18 cellular contexts compared by ENCODE assay signal in genomic region chr1:33392639-33393038, GRCh38. TPM values are rescaled to one million over a fixed set of nuclear protein-coding genes. Genes with fewer than 3 reads are reported as not detected.
DNase-seq lines count a peak whose midpoint lies in the region; ATAC-seq and TF ChIP-seq lines count a peak whose summit lies in the region.
"Had no signal": no experiment of that assay in that cellular context is flagged by ENCODE, and none has a peak within 500 bp of the region (broad histone marks: within the 10 kb centered on the region; RNA-seq: fewer than 3 reads in every experiment).

No MANE protein-coding gene starts in this region.

- no peaks in the 10 kb centered on the region for H4K20me1 ChIP-seq in SK-N-SH (ENCODE audit: insufficient read depth)

- 58% methylated on average over 3 of the region's 3 CpGs for WGBS in SK-N-SH (ENCODE audit: low lambda C conversion rate)

- H3K27me3 ChIP-seq in SK-N-SH (ENCODE audit: insufficient read depth), result no peaks in the 10 kb centered on the region

- no peak overlapping the region for H3K4me2 ChIP-seq in SK-N-SH

- DNase-seq in SK-N-SH (peak; percentile 60), NCI-H526 treated with DMSO at 0.1 percent for 48 hours (lab: John Stamatoyannopoulos, UW) (peak; percentile 90), fibroblast of villous mesenchyme (ENCODE audit: low read depth) (peak; percentile 83), stromal cell of bone marrow (ENCODE audit: low read depth) (peak; percentile 42), NOMO-1 treated with dmso at 0.1 percent for 144 hours (lab: John Stamatoyannopoulos, UW; ENCODE audit: unreplicated experiment) (no peak), progenitor cell of endocrine pancreas (ENCODE audit: low spot score, unreplicated experiment) (no peak)
- DNase-seq: ACHN; activated CD8-positive, alpha-beta T cell treated with anti-CD3 and anti-CD28 coated beads, Interleukin-2, amount 10 ng/mL, durations not matched to agents 7 days and 5 days; activated effector memory CD4-positive, alpha-beta T cell treated with Interleukin-2 at 50 U/mL for 16 hours; Calu3; H9; NCI-H2171 treated with DMSO at 0.1 percent for 48 hours; OCI-M1 had no signal

- ATAC-seq in SK-N-SH treated with all-trans-retinoic acid at 6 μM for 48 hours (no peak), GM18511 (IDR thresholded peaks at IDR 0.05; ENCODE audit: unreplicated experiment) (no peak)
- ATAC-seq: activated CD8-positive, alpha-beta T cell treated with anti-CD3 and anti-CD28 coated beads, Interleukin-2, amount 10 ng/mL, durations not matched to agents 7 days and 5 days had no signal

- H3K9me3 Mint-ChIP-seq in progenitor cell of endocrine pancreas (ENCODE audit: low read depth), result no peaks in the 10 kb centered on the region
- H3K9me3 Mint-ChIP-seq: stimulated activated naive CD8-positive, alpha-beta T cell treated with anti-CD3 and anti-CD28 coated beads, Interleukin-15, Interleukin-2, amounts not matched to agents 100 ng/mL and 50 ng/mL, for 24 hours had no signal

- H3K4me1 ChIP-seq in SK-N-SH (ENCODE audit: control insufficient read depth in 1 of 2, insufficient read depth in 2 of 2, low read depth in 1 of 2, low read length in 1 of 2), result peaks cover 0 to 24% of the 10 kb centered on the region in 2 experiments; a peak in 3 of 4 replicates

- no peaks in the 10 kb centered on the region for H3K9me3 ChIP-seq in SK-N-SH

- H3K9ac ChIP-seq in SK-N-SH, result no peak overlapping the region

- H3K9me2 ChIP-seq in SK-N-SH, result no peaks in the 10 kb centered on the region

- peaks cover 1% of the 10 kb centered on the region for H3K36me3 Mint-ChIP-seq in progenitor cell of endocrine pancreas (ENCODE audit: insufficient read depth)

- H3K79me2 ChIP-seq in SK-N-SH (ENCODE audit: insufficient read depth), result no peaks in the 10 kb centered on the region

- H3K27ac ChIP-seq in SK-N-SH (ENCODE audit: low read depth in 2 of 2, low read length in 1 of 2), result no peak overlapping the region
- H3K27ac ChIP-seq: HL-60, SK-N-MC had no signal

- TF ChIP-seq CTCF in SK-N-SH (IDR thresholded peaks at IDR 0.05), result no peak
- no peak for TF ChIP-seq CTCF in fibroblast of villous mesenchyme (IDR thresholded peaks at IDR 0.05; ENCODE audit: insufficient read depth, low read depth, low read length)
- no peak for TF ChIP-seq CTCF in progenitor cell of endocrine pancreas (IDR thresholded peaks at IDR 0.05; ENCODE audit: unreplicated experiment)

- POLR2A ChIA-PET in SK-N-SH (lab: Yijun Ruan, JAX), result no interaction called here

- no peaks in the 10 kb centered on the region for H3K36me3 ChIP-seq in SK-N-SH (replicated peaks in 1 of 2; ENCODE audit: control insufficient read depth in 1 of 2, insufficient read depth in 2 of 2, low read length in 1 of 2)

- H3K27me3 Mint-ChIP-seq in progenitor cell of endocrine pancreas, result peaks cover 2% of the 10 kb centered on the region
- H3K27me3 Mint-ChIP-seq: stimulated activated naive CD8-positive, alpha-beta T cell treated with anti-CD3 and anti-CD28 coated beads, Interleukin-15, Interleukin-2, amounts not matched to agents 100 ng/mL and 50 ng/mL, for 24 hours had no signal

- CTCF ChIA-PET in SK-N-SH (lab: Yijun Ruan, JAX), result interaction anchor here (1.0 to 1.7 kb wide), 3 partner anchors 10 to 268 kb away, joined by 3 to 4 read pairs (median 3); no protein-coding TSS in a partner anchor

- H3K4me3 ChIP-seq in SK-N-SH (ENCODE audit: low read depth in 2 of 2, low read length in 1 of 2) (no peak overlapping the region; a peak in 1 of 4 replicates), fibroblast of villous mesenchyme (ENCODE audit: low read depth, low read length) (peak overlapping the region; percentile 16)
- H3K4me3 ChIP-seq: SK-N-MC had no signal

- no peaks in the 10 kb centered on the region for H3F3A ChIP-seq in SK-N-SH (replicated peaks; ENCODE audit: insufficient read depth)

- peaks cover 7% of the 10 kb centered on the region for H3K4me1 Mint-ChIP-seq in progenitor cell of endocrine pancreas (ENCODE audit: low read depth)

- no peak overlapping the region for H2AFZ ChIP-seq in SK-N-SH (ENCODE audit: low read depth)

- TF ChIP-seq EP300 in SK-N-SH (IDR thresholded peaks at IDR 0.05; ENCODE audit: borderline replicate concordance in 1 of 2, low read depth in 1 of 2, low read length in 1 of 2), result no peak

- H3K4me3 Mint-ChIP-seq in progenitor cell of endocrine pancreas (ENCODE audit: low read depth), result no peak overlapping the region
- H3K4me3 Mint-ChIP-seq: activated CD8-positive, alpha-beta T cell treated with anti-CD3 and anti-CD28 coated beads, Interleukin-2, amount 10 ng/mL, durations not matched to agents 7 days and 5 days; H9; stimulated activated naive CD8-positive, alpha-beta T cell treated with anti-CD3 and anti-CD28 coated beads, Interleukin-15, Interleukin-2, amounts not matched to agents 100 ng/mL and 50 ng/mL, for 24 hours had no signal

- no peak overlapping the region for H3K27ac Mint-ChIP-seq in progenitor cell of endocrine pancreas
- H3K27ac Mint-ChIP-seq: activated CD8-positive, alpha-beta T cell treated with anti-CD3 and anti-CD28 coated beads, Interleukin-2, amount 10 ng/mL, durations not matched to agents 7 days and 5 days; stimulated activated naive CD8-positive, alpha-beta T cell treated with anti-CD3 and anti-CD28 coated beads, Interleukin-15, Interleukin-2, amounts not matched to agents 100 ng/mL and 50 ng/mL, for 24 hours had no signal

- no peak for TF ChIP-seq RAD21 in SK-N-SH (IDR thresholded peaks at IDR 0.05; ENCODE audit: low read length)

TF ChIP-seq in SK-N-SH, 30 proteins besides CTCF, POLR2A, EP300 and RAD21:
- no peak for TF ChIP-seq CHD2 (IDR thresholded peaks at IDR 0.05; ENCODE audit: low read length, partially characterized antibody)
- no peak for TF ChIP-seq ELF1 (IDR thresholded peaks at IDR 0.05)
- TF ChIP-seq RXRA (IDR thresholded peaks at IDR 0.05; ENCODE audit: borderline replicate concordance, low read depth), result no peak
- TF ChIP-seq, protein P1, sequence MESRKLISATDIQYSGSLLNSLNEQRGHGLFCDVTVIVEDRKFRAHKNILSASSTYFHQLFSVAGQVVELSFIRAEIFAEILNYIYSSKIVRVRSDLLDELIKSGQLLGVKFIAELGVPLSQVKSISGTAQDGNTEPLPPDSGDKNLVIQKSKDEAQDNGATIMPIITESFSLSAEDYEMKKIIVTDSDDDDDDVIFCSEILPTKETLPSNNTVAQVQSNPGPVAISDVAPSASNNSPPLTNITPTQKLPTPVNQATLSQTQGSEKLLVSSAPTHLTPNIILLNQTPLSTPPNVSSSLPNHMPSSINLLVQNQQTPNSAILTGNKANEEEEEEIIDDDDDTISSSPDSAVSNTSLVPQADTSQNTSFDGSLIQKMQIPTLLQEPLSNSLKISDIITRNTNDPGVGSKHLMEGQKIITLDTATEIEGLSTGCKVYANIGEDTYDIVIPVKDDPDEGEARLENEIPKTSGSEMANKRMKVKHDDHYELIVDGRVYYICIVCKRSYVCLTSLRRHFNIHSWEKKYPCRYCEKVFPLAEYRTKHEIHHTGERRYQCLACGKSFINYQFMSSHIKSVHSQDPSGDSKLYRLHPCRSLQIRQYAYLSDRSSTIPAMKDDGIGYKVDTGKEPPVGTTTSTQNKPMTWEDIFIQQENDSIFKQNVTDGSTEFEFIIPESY (IDR thresholded peaks at IDR 0.05; ENCODE audit: borderline replicate concordance, low read depth), result no peak
- no peak for TF ChIP-seq SIN3A (IDR thresholded peaks at IDR 0.05; ENCODE audit: borderline replicate concordance, low read depth, low read length)
- no peak for TF ChIP-seq RCOR1 (IDR thresholded peaks at IDR 0.05; ENCODE audit: low read length)
- TF ChIP-seq RFX5 (IDR thresholded peaks at IDR 0.05; ENCODE audit: low read length), result no peak
- TF ChIP-seq MAX (IDR thresholded peaks at IDR 0.05; ENCODE audit: low read depth), result no peak

TF ChIP-seq in SK-N-SH treated with all-trans-retinoic acid at 6 μM for 48 hours, 23 proteins besides CTCF, POLR2A, EP300 and RAD21:
- TF ChIP-seq OSR1 (CRISPR knock-in tag; IDR thresholded peaks at IDR 0.05), result no peak

RNA-seq across cellular contexts. Expression of gene PHC2, which starts 38.3 kb away (rescaled TPM):
- 69.5 and 98.7 TPM in 2 replicates for polyA plus RNA-seq in SK-N-SH (2012; rRNA removed)
- 70.8 and 111 TPM in 2 replicates for polyA plus RNA-seq in SK-N-SH (2012; cell fraction: cytosol; rRNA removed)
- 124 and 128 TPM in 2 replicates for polyA plus RNA-seq in SK-N-SH (2012; cell fraction: nucleus; rRNA removed)
- total RNA-seq in fibroblast of villous mesenchyme (75.6 and 99.5 TPM in 2 replicates), progenitor cell of endocrine pancreas (135 and 138 TPM in 2 replicates)

Comparison
In these comparisons a context has a peak if more than half of its experiments do, and no peak if none do; other contexts are left out.
1. DNase-seq: peak in SK-N-SH (single experiment), NCI-H526 treated with DMSO at 0.1 percent for 48 hours (single experiment), fibroblast of villous mesenchyme (single experiment) and stromal cell of bone marrow (single experiment); none in NOMO-1 treated with dmso at 0.1 percent for 144 hours (single experiment) and progenitor cell of endocrine pancreas (single experiment).